ENCODE assay signal across 29 cellular contexts in the genomic region with DNA sequence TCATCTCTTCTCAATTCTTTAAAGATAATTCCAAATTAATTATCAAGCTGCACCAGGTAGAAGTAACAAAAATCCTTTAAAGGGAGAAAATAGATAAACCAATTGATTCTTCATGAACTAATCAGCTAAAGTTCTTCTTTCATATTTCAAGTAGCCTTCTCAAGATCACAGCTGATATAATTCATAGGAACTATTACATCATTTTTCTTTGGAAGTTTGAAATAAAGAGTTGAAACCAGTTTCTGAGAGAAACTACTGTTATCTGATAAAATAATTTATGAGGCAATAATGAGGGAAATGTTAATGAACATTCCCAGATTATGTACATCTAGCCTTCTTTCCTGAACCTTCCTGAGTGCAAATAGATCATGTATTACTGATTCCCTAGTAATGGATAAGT.
"Had no signal": no experiment of that assay in that cellular context is flagged by ENCODE, and none has a peak within 500 bp of the region (broad histone marks: within the 10 kb centered on the region; RNA-seq: fewer than 3 reads in every experiment).

No MANE protein-coding gene starts in this region.

- FAIRE-seq: pancreas had no signal

- H3K36me3 ChIP-seq: neutrophil, pancreas, prostate gland, spleen, suprapubic skin, tibial artery, transverse colon, upper lobe of right lung, uterus had no signal

- H3K27me3 ChIP-seq: neutrophil, pancreas, spleen, suprapubic skin, testis, tibial artery, transverse colon, upper lobe of right lung, uterus had no signal

- H3K27ac ChIP-seq: neutrophil, pancreas, prostate gland, skin epidermis, spleen, suprapubic skin, testis, tibial artery, transverse colon, upper lobe of right lung, uterus had no signal

- H3K4me3 ChIP-seq: pancreas, prostate gland, skin epidermis, smooth muscle cell, spleen, suprapubic skin, testis, tibial artery, transverse colon, upper lobe of right lung, uterus had no signal

- H3K9me3 ChIP-seq: neutrophil, pancreas, prostate gland, spleen, suprapubic skin, testis, tibial artery, transverse colon, upper lobe of right lung, uterus had no signal

- H3K4me2 ChIP-seq: smooth muscle cell had no signal

- DNase-seq: naive thymus-derived CD8-positive, alpha-beta T cell; nephron progenitor cell; nucleus accumbens; pancreas; retina; right cardiac atrium; spleen; stimulated activated CD4-positive, alpha-beta T cell treated with anti-CD3 and anti-CD28 coated beads, Interleukin-12 subunit alpha, Interleukin-12 subunit beta, amount 100 ng/mL, for 4 hours; stimulated activated CD4-positive, alpha-beta T cell treated with anti-CD3 and anti-CD28 coated beads, Interleukin-1b, Interleukin-23, amount 100 ng/mL, for 48 hours; stimulated activated CD4-positive, alpha-beta T cell treated with anti-CD3 and anti-CD28 coated beads, Interleukin-4, amount 100 ng/mL, for 1 hour; stimulated activated CD4-positive, alpha-beta T cell treated with anti-CD3 and anti-CD28 coated beads, Interleukin-4, amount 100 ng/mL, for 4 hours; stimulated activated CD8-positive, alpha-beta memory T cell treated with anti-CD3 and anti-CD28 coated beads, Interleukin-4, amount 100 ng/mL, for 48 hours; stimulated activated naive CD4-positive, alpha-beta T cell; stimulated activated naive CD8-positive, alpha-beta T cell treated with anti-CD3 and anti-CD28 coated beads, Interleukin-15, amount 100 ng/mL, for 72 hours; stimulated activated naive CD8-positive, alpha-beta T cell treated with anti-CD3 and anti-CD28 coated beads, Interleukin-15, Interleukin-2, amounts not matched to agents 100 U/mL and 50 U/mL, for 24 hours; substantia nigra; testis; tibial artery; transverse colon; upper lobe of right lung; uterus had no signal

- H3K4me1 ChIP-seq: pancreas, prostate gland, spleen, suprapubic skin, testis, tibial artery, transverse colon, upper lobe of right lung, uterus had no signal

- ATAC-seq: naive thymus-derived CD8-positive, alpha-beta T cell; natural killer cell treated with Interleukin-12 subunit alpha and Interleukin-12 subunit beta and Interleukin-15 and Interleukin-18, amount 100 ng/mL, for 72 hours; pancreas; right cardiac atrium; sciatic nerve; stimulated activated memory B cell treated with anti-CD40 and anti-IgM and Interleukin-4, amounts not matched to agents 10 μg/mL and 1 μg/mL and 100 μg/mL, for 72 hours; stimulated activated naive CD8-positive, alpha-beta T cell treated with anti-CD3 and anti-CD28 coated beads, Interleukin-15, amount 100 ng/mL, for 72 hours; stimulated activated naive CD8-positive, alpha-beta T cell treated with anti-CD3 and anti-CD28 coated beads, Interleukin-15, Interleukin-2, amounts not matched to agents 100 U/mL and 50 U/mL, for 24 hours; upper lobe of right lung had no signal
